ENCODE assay signal across 23 cellular contexts in the genomic region with DNA sequence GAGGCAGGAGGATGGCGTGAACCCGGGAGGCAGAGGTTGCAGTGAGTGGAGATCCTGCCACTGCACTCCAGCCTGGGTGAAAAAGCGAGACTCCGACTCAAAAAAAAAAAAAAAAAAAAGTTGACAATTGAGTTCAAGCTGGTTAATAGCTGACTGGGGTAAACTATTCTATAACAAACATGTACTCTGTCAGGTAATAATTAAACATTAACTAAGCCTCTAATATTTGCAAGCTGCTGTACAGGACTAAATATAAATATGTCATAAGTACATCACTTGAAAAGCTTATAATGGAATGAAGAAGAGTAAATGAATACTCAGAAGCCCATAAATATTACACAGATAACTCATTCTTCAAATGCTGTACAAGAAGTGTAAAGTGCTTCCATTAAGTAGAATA.
DNase-seq lines count a peak whose midpoint lies in the region; ATAC-seq and TF ChIP-seq lines count a peak whose summit lies in the region.
"Had no signal": no experiment of that assay in that cellular context is flagged by ENCODE, and none has a peak within 500 bp of the region (broad histone marks: within the 10 kb centered on the region; RNA-seq: fewer than 3 reads in every experiment).

No MANE protein-coding gene starts in this region.

- no peaks in the 10 kb centered on the region for H3K9me3 ChIP-seq in hepatocyte (ENCODE audit: low read depth)
- H3K9me3 ChIP-seq: ascending aorta, heart right ventricle, vagina had no signal

- no peaks in the 10 kb centered on the region for H3K9me2 ChIP-seq in hepatocyte (replicated peaks; ENCODE audit: insufficient read depth)

- no peaks in the 10 kb centered on the region for H3K27me3 ChIP-seq in hepatocyte
- H3K27me3 ChIP-seq: ascending aorta, vagina had no signal

- no peak for TF ChIP-seq POLR2A in lower leg skin (IDR thresholded peaks at IDR 0.05)

- H3K4me1 ChIP-seq in hepatocyte (ENCODE audit: insufficient read depth) = peaks cover 6% of the 10 kb centered on the region
- H3K4me1 ChIP-seq: ascending aorta, heart right ventricle, vagina had no signal

- in situ Hi-C loops in G401 (cut with HindIII; ENCODE audit: low sequenced_read_pairs) = no loop called here

- H3K27ac ChIP-seq in hepatocyte = peak overlapping the region; percentile 42
- H3K27ac ChIP-seq: ascending aorta, heart right ventricle, vagina had no signal

- H3K4me2 ChIP-seq in hepatocyte = no peak overlapping the region

- H2AFZ ChIP-seq in hepatocyte = no peak overlapping the region

- ATAC-seq in GM18511 (IDR thresholded peaks at IDR 0.05; ENCODE audit: unreplicated experiment) = peak; percentile 72
- peak; percentile 71 for ATAC-seq in GM21423 (IDR thresholded peaks at IDR 0.05; ENCODE audit: unreplicated experiment)
- peak; percentile 54 for ATAC-seq in HG03060 (IDR thresholded peaks at IDR 0.05; ENCODE audit: low read depth, unreplicated experiment)
- ATAC-seq: CD8-positive, alpha-beta T cell; heart right ventricle; natural killer cell; Panc1 had no signal

- no peaks in the 10 kb centered on the region for H3K79me2 ChIP-seq in hepatocyte

- WGBS in hepatocyte (ENCODE audit: low lambda C conversion rate, missing lambda C conversion rate) = 72% methylated on average over 4 of the region's 4 CpGs
- 92 to 95% methylated on average over 4 of the region's 4 CpGs for WGBS in lower leg skin, 2 donors

- intact Hi-C loops in lower leg skin (cut with DNase I; ENCODE audit: low total_unique reads) = no loop called here

- H4K20me1 ChIP-seq in hepatocyte (ENCODE audit: insufficient read depth, poor library complexity, severe bottlenecking) = no peaks in the 10 kb centered on the region

- TF ChIP-seq CTCF in hepatocyte (IDR thresholded peaks at IDR 0.05; ENCODE audit: poor library complexity) = no peak
- TF ChIP-seq CTCF in lower leg skin (IDR thresholded peaks at IDR 0.05) = no peak

- DNase-seq in hepatocyte (ENCODE audit: low spot score) (no peak), G401 (ENCODE audit: low spot score) (no peak), Ammon's horn (ENCODE audit: low spot score) (no peak), lower leg skin (ENCODE audit: low spot score in 2 of 2) (no peak), NCI-H82 treated with DMSO at 0.1 percent for 48 hours (lab: John Stamatoyannopoulos, UW; ENCODE audit: unreplicated experiment) (no peak)
- DNase-seq: activated CD4-positive, alpha-beta T cell treated with anti-CD3 and anti-CD28 coated beads, Interleukin-2, amount 50 U/mL, for 4 hours; activated naive CD4-positive, alpha-beta T cell treated with anti-CD3 and anti-CD28 coated beads for 36 hours; activated T-cell treated with anti-CD3 and anti-CD28 coated beads for 4 hours; CD8-positive, alpha-beta T cell; cerebellar nuclear complex; effector CD8-positive, alpha-beta T cell; EL; heart right ventricle; natural killer cell; NCI-H2171 treated with DMSO at 0.1 percent for 48 hours; NCI-H82; stimulated activated CD4-positive, alpha-beta T cell treated with anti-CD3 and anti-CD28 coated beads, Interleukin-4, amount 100 ng/mL, for 24 hours had no signal

- no peak overlapping the region for H3K4me3 ChIP-seq in hepatocyte
- no peak overlapping the region for H3K4me3 ChIP-seq in lower leg skin (ENCODE audit: low read depth, poor library complexity, severe bottlenecking)
- H3K4me3 ChIP-seq: ascending aorta, heart right ventricle, vagina had no signal

- no peaks in the 10 kb centered on the region for H3K36me3 ChIP-seq in hepatocyte (replicated peaks; ENCODE audit: insufficient read depth, low read depth)
- H3K36me3 ChIP-seq: ascending aorta, heart right ventricle, vagina had no signal
